Comparison of ENCODE assay signal across 8 cellular contexts in the genomic region with DNA sequence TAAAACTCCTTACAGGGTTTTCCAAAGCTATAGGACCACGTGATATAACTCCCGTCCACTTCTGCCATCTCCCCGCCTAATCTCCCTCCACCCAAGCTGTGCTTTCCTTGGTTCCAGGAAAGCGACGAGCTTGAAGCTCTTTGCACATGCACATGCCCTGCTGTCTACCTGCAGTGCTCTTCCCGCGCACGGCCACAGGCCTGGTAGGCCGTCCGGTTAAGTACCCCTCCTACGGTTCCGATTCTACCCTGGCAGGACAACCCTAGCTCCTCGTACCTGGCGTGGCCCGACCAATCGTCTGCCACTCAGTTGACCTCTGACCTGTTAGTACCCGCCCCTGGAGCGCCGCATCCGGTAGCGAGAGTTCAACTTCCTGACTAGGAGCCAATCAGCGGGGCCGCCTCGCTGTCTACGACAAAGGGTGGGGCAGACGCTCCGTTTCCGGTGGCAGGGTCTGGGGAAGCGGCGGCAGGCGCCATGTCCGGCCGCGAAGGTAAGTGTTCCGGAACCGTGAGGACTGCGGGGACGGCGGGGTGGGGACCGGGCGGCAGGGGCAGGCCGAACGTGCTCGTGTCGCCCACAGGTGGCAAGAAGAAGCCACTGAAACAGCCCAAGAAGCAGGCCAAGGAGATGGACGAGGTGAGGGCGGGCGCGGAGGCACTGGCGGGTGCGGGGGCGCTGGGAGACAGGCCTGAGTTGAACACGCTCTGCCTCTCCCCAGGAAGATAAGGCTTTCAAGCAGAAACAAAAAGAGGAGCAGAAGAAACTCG. TPM values are rescaled to one million over a fixed set of nuclear protein-coding genes. Genes with fewer than 3 reads are reported as not detected.
A peak's percentile ranks its signal among the peaks of the same experiment; 100 is the strongest.
DNase-seq lines count a peak whose midpoint lies in the region; ATAC-seq lines count a peak whose summit lies in the region.

A gene with protein sequence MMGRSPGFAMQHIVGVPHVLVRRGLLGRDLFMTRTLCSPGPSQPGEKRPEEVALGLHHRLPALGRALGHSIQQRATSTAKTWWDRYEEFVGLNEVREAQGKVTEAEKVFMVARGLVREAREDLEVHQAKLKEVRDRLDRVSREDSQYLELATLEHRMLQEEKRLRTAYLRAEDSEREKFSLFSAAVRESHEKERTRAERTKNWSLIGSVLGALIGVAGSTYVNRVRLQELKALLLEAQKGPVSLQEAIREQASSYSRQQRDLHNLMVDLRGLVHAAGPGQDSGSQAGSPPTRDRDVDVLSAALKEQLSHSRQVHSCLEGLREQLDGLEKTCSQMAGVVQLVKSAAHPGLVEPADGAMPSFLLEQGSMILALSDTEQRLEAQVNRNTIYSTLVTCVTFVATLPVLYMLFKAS (minus strand): TSS at position 300 of the 770 bp plus-strand sequence. CDS start 4,991 bp downstream, outside the sequence.
Gene TMA7, plus strand, starts transcription at position 438 of the 770 bp plus-strand sequence. Its CDS starts 40 bp downstream, at position 478.

- peak; percentile 92 for ATAC-seq in GM19351 (IDR thresholded peaks at IDR 0.05; ENCODE audit: unreplicated experiment)
- peak; percentile 99 for ATAC-seq in HG03521 (IDR thresholded peaks at IDR 0.05; ENCODE audit: unreplicated experiment)
- peak; percentile 93 for ATAC-seq in left colon

- intact Hi-C loops in left colon (cut with DNase I, micrococcal nuclease) = loop anchor here in 1 of 2 donors (5.0 kb wide), 1 partner anchor 38 kb away; no protein-coding TSS in a partner anchor

- DNase-seq in C1 segment of cervical spinal cord (lab: John Stamatoyannopoulos, UW) (peak; percentile 84 to 98 (median 96)), NCI-H748 (lab: John Stamatoyannopoulos, UW; ENCODE audit: unreplicated experiment) (peak; percentile 96), cortex of kidney (lab: John Stamatoyannopoulos, UW) (peak; percentile 87), left colon (peak; percentile 99)
- DNase-seq in activated CD4-positive, alpha-beta T cell treated with anti-CD3 and anti-CD28 coated beads, Interleukin-2, amount 50 U/mL, for 1 hour = peak; percentile 98
- peak; percentile 99 for DNase-seq in stimulated activated CD4-positive, alpha-beta T cell treated with anti-CD3 and anti-CD28 coated beads, Interleukin-1b, Interleukin-23, amount 100 ng/mL, for 48 hours

RNA-seq across cellular contexts. Expression of the first gene that starts in this region (rescaled TPM):
- total RNA-seq in left colon = 10 to 100 TPM; 13.3 to 21.2 TPM

RNA-seq across cellular contexts. Expression of gene TMA7, which starts in this region (rescaled TPM):
- total RNA-seq in left colon = 100 to 1,000 TPM; 165 to 192 TPM

Comparison
In these comparisons a context has a peak if more than half of its experiments do, and no peak if none do; other contexts are left out.
1. Peak in every context shown above with its lines: DNase-seq and ATAC-seq.